In the genomic region with DNA sequence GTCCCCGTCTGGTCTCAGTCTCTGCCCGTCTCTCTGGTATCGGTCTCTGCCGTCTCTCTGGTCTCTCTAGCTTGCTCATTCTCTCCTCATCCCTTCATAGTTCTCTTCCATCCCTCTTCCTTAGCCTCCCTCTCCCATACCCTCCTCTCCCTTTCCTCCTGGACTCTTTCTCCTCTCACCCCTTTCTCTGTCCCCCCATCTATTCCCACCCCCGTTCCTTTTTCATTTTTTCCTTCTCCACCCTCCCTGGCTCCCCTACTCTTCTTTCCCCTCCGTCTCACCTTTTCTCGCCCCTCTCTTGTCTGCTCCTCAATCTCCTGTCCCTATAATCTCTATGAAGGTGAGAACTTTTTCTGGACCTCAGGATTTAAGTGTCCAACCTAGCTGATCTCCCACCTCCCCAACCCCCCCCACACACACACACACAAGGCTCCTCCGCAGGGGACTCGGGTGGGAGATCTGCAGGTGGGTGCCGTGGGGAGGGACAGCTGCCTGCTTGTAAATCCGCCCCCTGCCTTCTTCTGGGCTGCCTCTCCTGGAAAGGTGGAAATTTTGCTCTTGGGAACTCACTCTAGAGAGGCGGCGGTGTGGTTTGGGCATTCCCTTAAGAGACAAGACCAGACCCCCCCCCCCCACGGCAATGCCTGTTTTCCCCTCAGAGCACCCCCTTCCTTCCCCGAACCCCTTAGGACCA, we compare ENCODE assay signal across 9 cellular contexts. TPM values are rescaled to one million over a fixed set of nuclear protein-coding genes. Genes with fewer than 3 reads are reported as not detected.
A peak's percentile ranks its signal among the peaks of the same experiment; 100 is the strongest.
DNase-seq lines count a peak whose midpoint lies in the region; ATAC-seq and TF ChIP-seq lines count a peak whose summit lies in the region.
"Had no signal": no experiment of that assay in that cellular context is flagged by ENCODE, and none has a peak within 500 bp of the region (broad histone marks: within the 10 kb centered on the region; RNA-seq: fewer than 3 reads in every experiment).

No MANE protein-coding gene starts in this region.

- no peak overlapping the region for H2BK15ac ChIP-seq in neuronal stem cell (ENCODE audit: low read length)

- peak overlapping the region; percentile 59 for H3K27ac ChIP-seq in MM.1S (ENCODE audit: low read length)
- H3K27ac ChIP-seq in neuronal stem cell (replicated peaks; ENCODE audit: low read length), result no peak overlapping the region

- WGBS in neuronal stem cell (ENCODE audit: extremely low coverage in 2 of 2, insufficient read length in 2 of 2, insufficient replicate concordance in 1 of 2), 2 donors, result no CpG with 5 or more reads among the region's 15 CpGs

- H3K4me2 ChIP-seq in MM.1S (ENCODE audit: low read depth, low read length) (peak overlapping the region; percentile 96), neuronal stem cell (ENCODE audit: insufficient read depth, low read length, poor library complexity, severe bottlenecking) (peak overlapping the region; percentile 95)

- no peak overlapping the region for H2BK12ac ChIP-seq in neuronal stem cell (ENCODE audit: low read length)

- no peak for TF ChIP-seq CTCF in MM.1S (IDR thresholded peaks at IDR 0.05; ENCODE audit: low read length)

- H3K4me3 ChIP-seq in MM.1S (ENCODE audit: low read length) (peak overlapping the region; percentile 99), neuronal stem cell (ENCODE audit: low read length in 2 of 2) (peak overlapping the region in 1 of 2 donors; percentile 90)

- H3K4me1 ChIP-seq in MM.1S (ENCODE audit: low read length), result peaks cover 16% of the 10 kb centered on the region
- peaks cover 0 to 13% of the 10 kb centered on the region in 2 donors for H3K4me1 ChIP-seq in neuronal stem cell (ENCODE audit: control insufficient read depth in 2 of 2, insufficient read depth in 1 of 2, low read depth in 1 of 2, low read length in 2 of 2)

- H4K91ac ChIP-seq in neuronal stem cell (ENCODE audit: low read depth, low read length, poor library complexity), result no peak overlapping the region

- H3K79me2 ChIP-seq in MM.1S (ENCODE audit: low read length), result peaks cover 60% of the 10 kb centered on the region

- H3K14ac ChIP-seq in neuronal stem cell (ENCODE audit: low read length), result no peak overlapping the region

- H3K9me3 ChIP-seq in MM.1S (replicated peaks; ENCODE audit: insufficient read depth, low read length), result no peaks in the 10 kb centered on the region
- H3K9me3 ChIP-seq in neuronal stem cell (replicated peaks in 1 of 2; ENCODE audit: control insufficient read depth in 2 of 2, insufficient read depth in 1 of 2, low read depth in 1 of 2, low read length in 2 of 2), result peaks cover 0 to 12% of the 10 kb centered on the region in 2 donors

- H3K4me1 Mint-ChIP-seq in effector memory CD8-positive, alpha-beta T cell (ENCODE audit: low read depth in 2 of 2), result peaks cover 3 to 6% of the 10 kb centered on the region in 2 donors

- H3K9me2 ChIP-seq in MM.1S (replicated peaks; ENCODE audit: insufficient read depth, low read length), result no peaks in the 10 kb centered on the region

- no peak overlapping the region for H3K4ac ChIP-seq in neuronal stem cell (ENCODE audit: low read length)

- no peak overlapping the region for H3K18ac ChIP-seq in neuronal stem cell (ENCODE audit: low read length)

- peaks cover 15% of the 10 kb centered on the region for H3F3A ChIP-seq in MM.1S (ENCODE audit: insufficient read depth, low read length)

- H3K36me3 ChIP-seq in MM.1S (replicated peaks; ENCODE audit: insufficient read depth, low read length) (0 out of 2 replicates have a peak, but pooled peaks cover 3% of the 10 kb centered on the region), neuronal stem cell (replicated peaks in 1 of 2; ENCODE audit: control insufficient read depth in 2 of 2, insufficient read depth in 2 of 2, low read length in 2 of 2) (peaks cover 0 to 8% of the 10 kb centered on the region in 2 donors)

- H3K9ac ChIP-seq in MM.1S (ENCODE audit: low read length) (peak overlapping the region; percentile 98), neuronal stem cell (ENCODE audit: low read depth, low read length, poor library complexity) (peak overlapping the region; percentile 94)

- no peak for ATAC-seq in effector memory CD8-positive, alpha-beta T cell (replicated peaks)
- no peak for ATAC-seq in GM19452 (IDR thresholded peaks at IDR 0.05; ENCODE audit: unreplicated experiment)

- no peak overlapping the region for H3K27ac Mint-ChIP-seq in effector memory CD8-positive, alpha-beta T cell

- no peaks in the 10 kb centered on the region for H3K9me3 Mint-ChIP-seq in effector memory CD8-positive, alpha-beta T cell

- H3K23ac ChIP-seq in neuronal stem cell (ENCODE audit: low read depth, low read length, poor library complexity), result no peak overlapping the region

- no peak overlapping the region for H2AK5ac ChIP-seq in neuronal stem cell (ENCODE audit: low read depth, low read length)

- H4K8ac ChIP-seq in neuronal stem cell (ENCODE audit: low read depth, low read length), result no peak overlapping the region

- DNase-seq in COLO668 (lab: John Stamatoyannopoulos, UW; ENCODE audit: unreplicated experiment) (peak; percentile 37), MM.1S (peak; percentile 31), neuronal stem cell (ENCODE audit: low spot score) (no peak), NCI-H2227 (lab: John Stamatoyannopoulos, UW; ENCODE audit: unreplicated experiment) (no peak)
- DNase-seq in effector memory CD8-positive, alpha-beta T cell, result no peak
- DNase-seq in effector CD4-positive, alpha-beta T cell, result no peak
- DNase-seq in stimulated activated CD4-positive, alpha-beta T cell treated with anti-CD3 and anti-CD28 coated beads, Interleukin-15, amount 100 ng/mL, for 24 hours, result no peak
- DNase-seq: activated effector memory CD4-positive, alpha-beta T cell treated with anti-CD3 and anti-CD28 coated beads, Interleukin-2, amount 50 U/mL, for 16 hours had no signal

- H2BK5ac ChIP-seq in neuronal stem cell (ENCODE audit: low read length), result peak overlapping the region; percentile 27

- H3K27me3 ChIP-seq in MM.1S (replicated peaks; ENCODE audit: insufficient read depth, low read length), result no peaks in the 10 kb centered on the region
- H3K27me3 ChIP-seq in neuronal stem cell (ENCODE audit: control insufficient read depth in 3 of 3, insufficient read depth in 3 of 3, low read depth in 1 of 3, low read length in 3 of 3), result peaks cover 3 to 74% (median 24%) of the 10 kb centered on the region in 3 experiments

- H4K20me1 ChIP-seq in MM.1S (ENCODE audit: insufficient read depth, low read length), result no peaks in the 10 kb centered on the region

- peak overlapping the region; percentile 51 to 58 for H3K4me3 Mint-ChIP-seq in effector memory CD8-positive, alpha-beta T cell

- peaks cover 46% of the 10 kb centered on the region in 2 donors for H3K27me3 Mint-ChIP-seq in effector memory CD8-positive, alpha-beta T cell

- no peak overlapping the region for H2BK120ac ChIP-seq in neuronal stem cell (ENCODE audit: low read depth, low read length)

- peaks cover 5% of the 10 kb centered on the region for H3K79me1 ChIP-seq in neuronal stem cell (ENCODE audit: low read depth, low read length)

- H2AFZ ChIP-seq in MM.1S (ENCODE audit: low read length), result no peak overlapping the region
- peak overlapping the region; percentile 81 for H2AFZ ChIP-seq in neuronal stem cell (ENCODE audit: low read length)

- no peaks in the 10 kb centered on the region for H3K36me3 Mint-ChIP-seq in effector memory CD8-positive, alpha-beta T cell (ENCODE audit: insufficient read depth)

RNA-seq across cellular contexts. Expression of gene UBE2QL1, which starts 1.0 kb away (rescaled TPM):
- polyA plus RNA-seq in neuronal stem cell (2013, experiment 1 of 2), result 2.3 TPM
- polyA plus RNA-seq in neuronal stem cell (2013, experiment 2 of 2), result 2.4 TPM

Comparison
In these comparisons a context has a peak if more than half of its experiments do, and no peak if none do; other contexts are left out.
1. DNase-seq: peak in COLO668 (single experiment) and MM.1S (single experiment); none in effector memory CD8-positive, alpha-beta T cell (0 of 3), neuronal stem cell (single experiment), effector CD4-positive, alpha-beta T cell (single experiment), NCI-H2227 (single experiment) and stimulated activated CD4-positive, alpha-beta T cell treated with anti-CD3 and anti-CD28 coated beads, Interleukin-15, amount 100 ng/mL, for 24 hours (single experiment).